ENCODE assay signal across 12 cellular contexts in the genomic region with DNA sequence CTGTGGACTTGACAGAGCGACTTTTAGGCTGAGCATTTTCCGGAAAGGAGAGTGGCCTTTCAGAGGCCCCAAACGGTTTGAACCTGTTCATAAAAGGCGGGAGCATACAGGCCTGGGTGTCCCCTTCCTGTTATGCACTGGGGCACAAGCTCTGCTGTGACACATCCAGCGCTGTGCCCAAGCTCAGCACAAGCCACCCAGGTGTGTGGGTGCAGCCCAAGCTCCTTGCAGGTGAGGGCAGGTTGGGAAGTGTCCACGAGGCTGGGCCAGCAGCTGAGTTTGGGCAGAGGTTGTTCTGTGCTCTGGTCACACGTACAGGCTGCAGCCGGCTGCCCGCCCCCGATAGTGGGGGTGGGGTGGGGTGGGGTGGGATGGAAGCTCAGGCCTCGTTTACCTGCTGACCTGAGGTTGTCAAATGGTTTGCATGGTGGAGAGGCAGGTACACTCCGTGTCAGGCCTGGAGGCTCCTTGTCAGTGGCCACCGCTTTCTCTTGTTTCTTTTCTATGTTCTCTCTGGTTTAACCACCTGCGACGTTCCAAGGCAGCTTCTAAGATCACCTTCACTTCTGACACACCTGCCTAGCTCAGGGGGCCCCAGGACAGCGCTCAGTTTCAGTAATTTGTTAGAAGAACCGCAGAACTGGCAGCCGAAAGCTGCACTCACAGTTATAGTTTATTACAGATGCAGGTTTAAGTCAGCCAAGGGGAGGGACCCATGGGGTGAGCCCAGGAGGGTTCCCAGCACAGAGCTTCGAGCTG.
DNase-seq lines count a peak whose midpoint lies in the region; ATAC-seq and TF ChIP-seq lines count a peak whose summit lies in the region.
"Had no signal": no experiment of that assay in that cellular context is flagged by ENCODE, and none has a peak within 500 bp of the region (broad histone marks: within the 10 kb centered on the region; RNA-seq: fewer than 3 reads in every experiment).

No MANE protein-coding gene starts in this region.

- H3K4me1 Mint-ChIP-seq in CD4-positive, CD25-positive, alpha-beta regulatory T cell: peaks cover 11 to 78% (median 22%) of the 10 kb centered on the region in 4 donors
- peaks cover 23% of the 10 kb centered on the region for H3K4me1 Mint-ChIP-seq in HFFc6 (ENCODE audit: low read depth)

- peak in 1 of 3 donors; percentile 62 for DNase-seq in CD4-positive, CD25-positive, alpha-beta regulatory T cell
- DNase-seq in HFFc6 (no peak), adipocyte (ENCODE audit: low read depth) (no peak), sigmoid colon (no peak), SKM-1 treated with dmso at 0.1 percent for 144 hours (lab: John Stamatoyannopoulos, UW; ENCODE audit: unreplicated experiment) (no peak), G401 (ENCODE audit: low spot score) (no peak)
- no peak for DNase-seq in stimulated activated CD4-positive, alpha-beta T cell treated with anti-CD3 and anti-CD28 coated beads, Interleukin-2, amount 100 ng/mL, for 24 hours
- DNase-seq: NCI-H1694 treated with DMSO at 0.1 percent for 48 hours, NCI-H774 had no signal

- no peaks in the 10 kb centered on the region for H3K9me3 Mint-ChIP-seq in CD4-positive, CD25-positive, alpha-beta regulatory T cell
- H3K9me3 Mint-ChIP-seq in HFFc6: no peaks in the 10 kb centered on the region
- H3K9me3 Mint-ChIP-seq: immature natural killer cell had no signal

- H3K27me3 Mint-ChIP-seq in CD4-positive, CD25-positive, alpha-beta regulatory T cell: peaks cover 5% of the 10 kb centered on the region
- H3K27me3 Mint-ChIP-seq in HFFc6 (ENCODE audit: insufficient read depth): peaks cover 4% of the 10 kb centered on the region; the same call in 1 of the 2 replicates

- H3K27ac ChIP-seq in CD4-positive, CD25-positive, alpha-beta regulatory T cell (ENCODE audit: insufficient read depth, low read length, poor library complexity, severe bottlenecking): peak overlapping the region; percentile 63
- peak overlapping the region in 3 of 4 donors; percentile 12 to 45 (median 36) for H3K27ac ChIP-seq in sigmoid colon

- no peak overlapping the region for H3K4me3 ChIP-seq in CD4-positive, CD25-positive, alpha-beta regulatory T cell (ENCODE audit: low read depth, low read length)
- H3K4me3 ChIP-seq in adipocyte (ENCODE audit: low read length): no peak overlapping the region
- H3K4me3 ChIP-seq in sigmoid colon: no peak overlapping the region
- H3K4me3 ChIP-seq: esophagus squamous epithelium, HAP-1 had no signal

- 80 to 81% methylated on average over 19 of the region's 19 CpGs for WGBS in sigmoid colon, 2 donors

- peak overlapping the region; percentile 4 for H3K9ac ChIP-seq in adipocyte (ENCODE audit: low read length)

- peak overlapping the region; percentile 91 to 96 (median 94) for H3K27ac Mint-ChIP-seq in CD4-positive, CD25-positive, alpha-beta regulatory T cell
- H3K27ac Mint-ChIP-seq in HFFc6: peak overlapping the region; percentile 82; the same call in 1 of the 2 replicates

- no peak for TF ChIP-seq EP300 in sigmoid colon (IDR thresholded peaks at IDR 0.05)

- no peaks in the 10 kb centered on the region for H3K27me3 ChIP-seq in CD4-positive, CD25-positive, alpha-beta regulatory T cell (ENCODE audit: control insufficient read depth, insufficient read depth, low read length)
- H3K27me3 ChIP-seq in adipocyte (replicated peaks; ENCODE audit: control insufficient read depth, insufficient read depth, low read length): no peaks in the 10 kb centered on the region
- H3K27me3 ChIP-seq in sigmoid colon: no peaks in the 10 kb centered on the region

- ATAC-seq in CD4-positive, CD25-positive, alpha-beta regulatory T cell (ENCODE audit: low read depth in 2 of 2): peak in 1 of 2 donors; percentile 29

- H3K4me3 Mint-ChIP-seq in CD4-positive, CD25-positive, alpha-beta regulatory T cell: peak overlapping the region in 3 of 4 donors; percentile 59 to 65 (median 63)
- H3K4me3 Mint-ChIP-seq in HFFc6: no peak overlapping the region

- no peaks in the 10 kb centered on the region for H3K36me3 Mint-ChIP-seq in CD4-positive, CD25-positive, alpha-beta regulatory T cell
- H3K36me3 Mint-ChIP-seq in HFFc6 (ENCODE audit: low read depth): no peaks in the 10 kb centered on the region
- H3K36me3 Mint-ChIP-seq: immature natural killer cell had no signal

- H3K4me1 ChIP-seq in CD4-positive, CD25-positive, alpha-beta regulatory T cell (ENCODE audit: control insufficient read depth, insufficient read depth, low read length, poor library complexity, severe bottlenecking): peaks cover 83% of the 10 kb centered on the region
- H3K4me1 ChIP-seq in adipocyte (ENCODE audit: control insufficient read depth, insufficient read depth, low read length): peaks cover 29% of the 10 kb centered on the region
- peaks cover 0 to 60% (median 40%) of the 10 kb centered on the region in 4 donors for H3K4me1 ChIP-seq in sigmoid colon

- no peaks in the 10 kb centered on the region for H3K36me3 ChIP-seq in CD4-positive, CD25-positive, alpha-beta regulatory T cell (ENCODE audit: control insufficient read depth, insufficient read depth, low read length)
- H3K36me3 ChIP-seq in adipocyte (ENCODE audit: control insufficient read depth, insufficient read depth, low read length, severe bottlenecking) (no peaks in the 10 kb centered on the region), sigmoid colon (no peaks in the 10 kb centered on the region)
- H3K36me3 ChIP-seq: esophagus squamous epithelium, HAP-1 had no signal

- intact Hi-C loops in sigmoid colon (cut with DNase I): loop anchor here (10.0 kb wide), 1 partner anchor 308 kb away; the partner anchor contains the start of gene GSE1

- TF ChIP-seq CTCF in HFFc6 (IDR thresholded peaks at IDR 0.05) (no peak), sigmoid colon (IDR thresholded peaks at IDR 0.05) (no peak)

- no peak for TF ChIP-seq POLR2A in sigmoid colon (IDR thresholded peaks at IDR 0.05)

- no peaks in the 10 kb centered on the region for H3K9me3 ChIP-seq in CD4-positive, CD25-positive, alpha-beta regulatory T cell (ENCODE audit: control insufficient read depth in 2 of 2, low read length in 2 of 2)
- H3K9me3 ChIP-seq in adipocyte (ENCODE audit: control insufficient read depth, low read length) (no peaks in the 10 kb centered on the region), sigmoid colon (no peaks in the 10 kb centered on the region)
- H3K9me3 ChIP-seq: esophagus squamous epithelium, HAP-1 had no signal

- in situ Hi-C loops in G401 (cut with HindIII; ENCODE audit: low sequenced_read_pairs): no loop called here
